ENCODE assay signal across 8 cellular contexts in the genomic region with DNA sequence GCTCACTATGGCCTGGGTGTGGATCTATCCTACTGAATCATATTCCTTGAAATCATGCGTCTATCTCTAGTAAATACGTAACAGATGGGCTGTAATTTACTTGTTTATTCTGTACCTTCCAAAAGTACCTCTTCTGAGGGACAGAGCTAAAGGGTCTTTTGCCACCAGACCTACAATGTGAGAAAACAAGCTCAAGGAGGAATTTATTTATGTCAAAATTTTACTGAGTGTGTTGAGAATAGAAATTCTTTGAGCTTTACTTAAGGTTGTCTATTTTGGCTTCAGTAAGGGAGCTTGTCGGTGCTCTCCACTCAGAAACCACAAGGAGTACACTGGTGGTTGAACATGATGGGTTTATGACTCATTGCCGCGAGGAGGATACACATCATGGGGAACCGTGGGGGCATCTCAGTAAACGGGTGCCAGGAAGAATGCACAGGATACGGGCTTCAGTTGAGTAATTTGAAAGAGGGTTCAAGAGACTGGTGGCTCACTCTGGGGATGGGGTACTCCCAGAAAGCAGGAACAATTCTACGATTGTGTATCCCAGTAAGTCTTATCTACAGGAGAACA. TPM values are rescaled to one million over a fixed set of nuclear protein-coding genes. Genes with fewer than 3 reads are reported as not detected.
DNase-seq lines count a peak whose midpoint lies in the region; ATAC-seq and TF ChIP-seq lines count a peak whose summit lies in the region.

No MANE protein-coding gene starts in this region.

- no peaks in the 10 kb centered on the region for H3K9me1 ChIP-seq in IMR-90 (ENCODE audit: insufficient read depth, low read length)

- dilution Hi-C loops in IMR-90 (cut with HindIII; ENCODE audit: low sequenced_read_pairs, unreplicated experiment) = no loop called here

- H2BK20ac ChIP-seq in IMR-90 (ENCODE audit: low read depth, low read length) = no peak overlapping the region

- H3K23ac ChIP-seq in IMR-90 (ENCODE audit: low read depth, low read length) = no peak overlapping the region

- no peak overlapping the region for H3K18ac ChIP-seq in IMR-90 (ENCODE audit: low read depth, low read length)

- no peak overlapping the region for H3K4me2 ChIP-seq in IMR-90 (ENCODE audit: low read depth, low read length)

- H3K4ac ChIP-seq in IMR-90 (ENCODE audit: low read depth, low read length) = no peak overlapping the region

- in situ Hi-C loops in IMR-90 (cut with MboI; ENCODE audit: low sequenced_read_pairs) = no loop called here

- H3K27ac ChIP-seq in IMR-90 (ENCODE audit: insufficient read depth, low read length) (no peak overlapping the region), dorsolateral prefrontal cortex (peak overlapping the region; percentile 3 to 92 (median 84)), right lobe of liver (no peak overlapping the region), WERI-Rb-1 (no peak overlapping the region), body of pancreas (no peak overlapping the region)

- TF ChIP-seq CTCF in IMR-90 (conservative IDR thresholded peaks at IDR 0.05; ENCODE audit: low read depth, low read length) = no peak
- TF ChIP-seq CTCF in dorsolateral prefrontal cortex (IDR thresholded peaks at IDR 0.05 in 54 of 56, conservative IDR thresholded peaks at IDR 0.05 in 2 of 56; ENCODE audit: low read depth in 1 of 56, partially characterized antibody in 56 of 56) = no peak
- no peak for TF ChIP-seq CTCF in right lobe of liver (IDR thresholded peaks at IDR 0.05)
- no peak for TF ChIP-seq CTCF in WERI-Rb-1 (IDR thresholded peaks at IDR 0.05; ENCODE audit: low read depth, low read length)
- no peak for TF ChIP-seq CTCF in body of pancreas (IDR thresholded peaks at IDR 0.05)

- H4K8ac ChIP-seq in IMR-90 (ENCODE audit: low read depth in 2 of 2, low read length in 2 of 2) = no peak overlapping the region

- H2AFZ ChIP-seq in IMR-90 (replicated peaks; ENCODE audit: low read length, poor library complexity) = no peak overlapping the region

- no peaks in the 10 kb centered on the region for H4K20me1 ChIP-seq in IMR-90 (ENCODE audit: insufficient read depth, low read length)

- no peak for TF ChIP-seq RAD21 in IMR-90 (IDR thresholded peaks at IDR 0.05; ENCODE audit: low read length)

- no peaks in the 10 kb centered on the region for H3K79me1 ChIP-seq in IMR-90 (ENCODE audit: low read depth in 1 of 2, low read length in 2 of 2)

- H2AK5ac ChIP-seq in IMR-90 (ENCODE audit: low read depth, low read length) = no peak overlapping the region

- H2BK5ac ChIP-seq in IMR-90 (ENCODE audit: low read depth, low read length, poor library complexity, severe bottlenecking) = no peak overlapping the region

- intact Hi-C loops in IMR-90 (cut with micrococcal nuclease) = no loop called here
- intact Hi-C loops in dorsolateral prefrontal cortex (cut with DNase I) = loop anchor here in 1 of 2 donors (5.0 kb wide), 1 partner anchor 45 kb away; no protein-coding TSS in a partner anchor
- intact Hi-C loops in right lobe of liver (cut with DNase I) = no loop called here
- intact Hi-C loops in body of pancreas (cut with DNase I) = no loop called here

- BruUV-seq in IMR-90 (replicated peaks; lab: Mats Ljungman, UMichigan) = no TSS peak

- no peak overlapping the region for H2BK120ac ChIP-seq in IMR-90 (ENCODE audit: low read depth, low read length)

- H4K91ac ChIP-seq in IMR-90 (ENCODE audit: insufficient read depth, low read depth, low read length) = no peak overlapping the region

- ATAC-seq in GM21423 (IDR thresholded peaks at IDR 0.05; ENCODE audit: unreplicated experiment) (peak; percentile 81), IMR-90 (ENCODE audit: low read depth) (no peak), right lobe of liver (no peak), body of pancreas (no peak)

- no peak overlapping the region for H4K5ac ChIP-seq in IMR-90 (ENCODE audit: low read depth, low read length)

- H3K36me3 ChIP-seq in IMR-90 (ENCODE audit: control insufficient read depth, insufficient read depth, low read length) = no peaks in the 10 kb centered on the region
- H3K36me3 ChIP-seq in right lobe of liver = no peaks in the 10 kb centered on the region
- H3K36me3 ChIP-seq in WERI-Rb-1 = no peaks in the 10 kb centered on the region
- H3K36me3 ChIP-seq in body of pancreas (replicated peaks in 1 of 2; ENCODE audit: insufficient read depth in 1 of 2, low read depth in 2 of 2) = no peaks in the 10 kb centered on the region

- H3K9ac ChIP-seq in IMR-90 (ENCODE audit: low read depth, low read length) = no peak overlapping the region

- no peaks in the 10 kb centered on the region for H3K4me1 ChIP-seq in IMR-90 (ENCODE audit: control insufficient read depth, insufficient read depth, low read length)
- no peaks in the 10 kb centered on the region for H3K4me1 ChIP-seq in right lobe of liver
- no peaks in the 10 kb centered on the region for H3K4me1 ChIP-seq in body of pancreas

- H3K9me3 ChIP-seq in IMR-90 (ENCODE audit: control insufficient read depth, insufficient read depth, low read length) (no peaks in the 10 kb centered on the region), right lobe of liver (no peaks in the 10 kb centered on the region), WERI-Rb-1 (ENCODE audit: severe bottlenecking) (no peaks in the 10 kb centered on the region), body of pancreas (no peaks in the 10 kb centered on the region)

- TF ChIP-seq POLR2A in IMR-90 (IDR thresholded peaks at IDR 0.05; ENCODE audit: low read depth, low read length) (no peak), right lobe of liver (IDR thresholded peaks at IDR 0.05) (no peak), body of pancreas (IDR thresholded peaks at IDR 0.05) (no peak)

- H3K56ac ChIP-seq in IMR-90 (ENCODE audit: extremely low read depth, insufficient read depth, low read length) = no peak overlapping the region

- H3K27me3 ChIP-seq in IMR-90 (ENCODE audit: control insufficient read depth, insufficient read depth, low read length) (no peaks in the 10 kb centered on the region; the same call in 1 of the 2 replicates), dorsolateral prefrontal cortex (no peaks in the 10 kb centered on the region), right lobe of liver (no peaks in the 10 kb centered on the region), WERI-Rb-1 (ENCODE audit: insufficient read depth, low read depth, severe bottlenecking) (no peaks in the 10 kb centered on the region), body of pancreas (no peaks in the 10 kb centered on the region)

- no peak overlapping the region for H2AK9ac ChIP-seq in IMR-90 (replicated peaks; ENCODE audit: low read depth, low read length, poor library complexity)

- no peak overlapping the region for H3K4me3 ChIP-seq in IMR-90 (ENCODE audit: insufficient read depth, low read depth, low read length)
- peak overlapping the region in 47 of 59 donors; percentile 9 to 79 (median 66) for H3K4me3 ChIP-seq in dorsolateral prefrontal cortex
- no peak overlapping the region for H3K4me3 ChIP-seq in right lobe of liver
- no peak overlapping the region for H3K4me3 ChIP-seq in WERI-Rb-1 (ENCODE audit: low read depth, low read length)
- H3K4me3 ChIP-seq in body of pancreas = no peak overlapping the region

- 80% methylated on average over 1 of the region's 9 CpGs; no CpG with 5 or more reads in 1 of the 2 experiments for WGBS in IMR-90 (ENCODE audit: extremely low coverage in 2 of 2, insufficient read length in 1 of 2), 2 experiments
- WGBS in right lobe of liver (ENCODE audit: insufficient coverage, low coverage, low lambda C conversion rate, missing lambda C conversion rate) = 75% methylated on average over 8 of the region's 9 CpGs
- 64 to 76% methylated on average over 9 of the region's 9 CpGs for WGBS in body of pancreas, 2 donors

- no peak overlapping the region for H3K14ac ChIP-seq in IMR-90 (replicated peaks; ENCODE audit: low read depth, low read length)

- CTCF ChIA-PET in IMR-90 (lab: Yijun Ruan, JAX) = no interaction called here

- peak; percentile 82 for DNase-seq in EL
- peak; percentile 11 for DNase-seq in IMR-90
- peak in 5 of 10 donors; percentile 32 to 56 (median 52) for DNase-seq in dorsolateral prefrontal cortex
- no peak for DNase-seq in NK-92 (lab: John Stamatoyannopoulos, UW; ENCODE audit: unreplicated experiment)
- no peak for DNase-seq in right lobe of liver
- no peak for DNase-seq in WERI-Rb-1
- no peak for DNase-seq in body of pancreas

- no peak overlapping the region for H2BK15ac ChIP-seq in IMR-90 (ENCODE audit: low read depth, low read length)

- POLR2A ChIA-PET in IMR-90 (lab: Charles Lee; ENCODE audit: unreplicated experiment) = no interaction called here

TF ChIP-seq in IMR-90, 13 proteins besides CTCF, POLR2A, EP300 and RAD21 (continues in another document):
- TF ChIP-seq MXI1 (IDR thresholded peaks at IDR 0.05; ENCODE audit: borderline replicate concordance, low read depth, low read length) (no peak), BHLHE40 (IDR thresholded peaks at IDR 0.05; ENCODE audit: low read depth, low read length) (no peak), USF2 (IDR thresholded peaks at IDR 0.05; ENCODE audit: low read depth, low read length) (no peak), RCOR1 (IDR thresholded peaks at IDR 0.05; ENCODE audit: insufficient replicate concordance, low read length) (no peak), MAZ (IDR thresholded peaks at IDR 0.05; ENCODE audit: borderline replicate concordance, low read depth, low read length) (no peak), RFX5 (IDR thresholded peaks at IDR 0.05; ENCODE audit: low read depth, low read length) (no peak), FOS (IDR thresholded peaks at IDR 0.05; ENCODE audit: low read depth, low read length) (no peak)

RNA-seq across cellular contexts. Expression of gene ANK2, which starts 3.0 kb away (rescaled TPM):
- total RNA-seq in IMR-90 (2012; rRNA removed) = 5.3 and 6.6 TPM in 2 replicates
- polyA plus RNA-seq in IMR-90 (2012; rRNA removed) = 0.70 and 0.82 TPM in 2 replicates
- 0.15 and 0.54 TPM in 2 replicates for polyA plus RNA-seq in IMR-90 (2012; cell fraction: cytosol; rRNA removed)
- 0.11 and 0.87 TPM in 2 replicates for polyA plus RNA-seq in IMR-90 (2012; cell fraction: nucleus; rRNA removed; ENCODE audit: low replicate concordance)
- total RNA-seq in dorsolateral prefrontal cortex = 100 to 1,000 TPM; 454 to 846 (median 697) TPM
- 1 to 10 TPM in 5 of 6 experiments, under 1 TPM in 1; 0.61 to 1.7 (median 1.1) TPM for total RNA-seq in right lobe of liver
- total RNA-seq in body of pancreas = 10 to 100 TPM in 1 of 2 donors, 1 to 10 TPM in 1; 9.9 to 11.5 TPM

Comparison
In these comparisons a context has a peak if more than half of its experiments do, and no peak if none do; other contexts are left out.
1. DNase-seq: peak in EL (single experiment) and IMR-90 (single experiment); none in NK-92 (single experiment), right lobe of liver (0 of 3), WERI-Rb-1 (single experiment) and body of pancreas (0 of 4).
2. H3K27ac ChIP-seq: peak in dorsolateral prefrontal cortex (59 of 59); none in IMR-90 (single experiment), right lobe of liver (0 of 3), WERI-Rb-1 (single experiment) and body of pancreas (0 of 4).
3. H3K4me3 ChIP-seq: peak in dorsolateral prefrontal cortex (47 of 59); none in IMR-90 (single experiment), right lobe of liver (0 of 3), WERI-Rb-1 (single experiment) and body of pancreas (0 of 2).
4. RNA of gene ANK2, which starts 3.0 kb away (total RNA-seq): 454 to 846 TPM in dorsolateral prefrontal cortex; 9.9 to 11.5 TPM in body of pancreas, 5.3 to 6.6 TPM in IMR-90 and 0.61 to 1.7 TPM in right lobe of liver; every median in the first group is over 10 times any median in the second.